In the genomic region with DNA sequence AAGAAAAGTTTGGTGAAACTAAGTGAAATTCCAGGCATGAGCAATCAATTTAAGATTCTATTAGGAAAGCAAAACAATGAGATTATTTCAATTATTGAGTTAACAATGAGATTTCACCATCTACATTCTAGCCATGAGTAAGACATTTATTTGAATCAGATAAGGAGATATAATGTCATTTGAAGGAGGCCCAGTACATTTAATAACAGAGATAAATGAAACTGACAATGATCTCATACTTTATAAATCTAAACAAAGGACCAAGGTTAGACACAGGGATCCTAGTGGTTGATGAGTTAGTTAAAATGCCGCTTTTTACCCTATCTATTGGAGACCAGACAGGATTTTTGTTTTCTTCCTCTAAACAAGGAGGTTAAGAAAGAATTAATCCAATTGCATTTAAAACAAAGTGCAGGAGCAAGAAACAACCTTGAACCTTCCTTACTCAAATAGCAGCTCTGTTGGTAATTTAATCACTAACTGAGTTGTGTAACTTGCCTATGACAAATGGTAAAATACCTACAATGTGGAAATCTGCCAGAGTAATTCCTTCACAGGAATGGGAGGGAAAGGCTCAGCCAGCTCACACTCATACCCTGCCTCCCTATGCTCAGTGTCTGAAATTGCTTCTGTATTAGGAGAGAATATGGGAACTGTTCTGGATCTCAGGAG, we compare ENCODE assay signal across 10 cellular contexts.
DNase-seq lines count a peak whose midpoint lies in the region; ATAC-seq and TF ChIP-seq lines count a peak whose summit lies in the region.
"Had no signal": no experiment of that assay in that cellular context is flagged by ENCODE, and none has a peak within 500 bp of the region (broad histone marks: within the 10 kb centered on the region; RNA-seq: fewer than 3 reads in every experiment).

No MANE protein-coding gene starts in this region.

- TF ChIP-seq CTCF in choroid plexus epithelial cell (conservative IDR thresholded peaks at IDR 0.05; ENCODE audit: low read depth, low read length) = peak; percentile 39
- no peak for TF ChIP-seq CTCF in liver (IDR thresholded peaks at IDR 0.05; ENCODE audit: low read depth, low read length, missing input control)

- DNase-seq in Right ventricle myocardium superior (no peak), cardiac septum (ENCODE audit: low spot score) (no peak), choroid plexus epithelial cell (ENCODE audit: low read depth) (peak; percentile 94), NCI-H2081 treated with DMSO at 0.1 percent for 48 hours (lab: John Stamatoyannopoulos, UW) (no peak)
- no peak for DNase-seq in effector memory CD4-positive, alpha-beta T cell
- DNase-seq in T-helper 2 cell treated with Interferon-gamma antibody and Interleukin-4, amounts not matched to agents 5 μg/mL and 100 μg/mL, for 36 hours (ENCODE audit: low spot score) = no peak
- DNase-seq: activated naive CD4-positive, alpha-beta T cell treated with Interleukin-2 at 50 U/mL for 16 hours; NCI-H1092 treated with DMSO at 0.1 percent for 48 hours had no signal

- peaks cover 7% of the 10 kb centered on the region for H3K9me3 Mint-ChIP-seq in T-helper 2 cell treated with Interferon-gamma antibody and Interleukin-4, amounts not matched to agents 5 μg/mL and 100 μg/mL, for 36 hours

- peaks cover 1 to 46% (median 28%) of the 10 kb centered on the region in 4 donors for H3K4me1 ChIP-seq in liver (ENCODE audit: control insufficient read depth in 4 of 4, insufficient read depth in 4 of 4, low read length in 3 of 4)
- no peaks in the 10 kb centered on the region for H3K4me1 ChIP-seq in effector memory CD4-positive, alpha-beta T cell (ENCODE audit: control insufficient read depth, insufficient read depth, low read length, poor library complexity, severe bottlenecking)

- H3K27ac ChIP-seq in liver (ENCODE audit: low read depth in 1 of 2, low read length in 2 of 2) = peak overlapping the region; percentile 83 to 96
- no peak overlapping the region for H3K27ac ChIP-seq in effector memory CD4-positive, alpha-beta T cell (ENCODE audit: insufficient read depth, low read length, poor library complexity, severe bottlenecking)

- H3K4me3 Mint-ChIP-seq in T-helper 2 cell treated with Interferon-gamma antibody and Interleukin-4, amounts not matched to agents 5 μg/mL and 100 μg/mL, for 36 hours = no peak overlapping the region

- H3K4me3 ChIP-seq in choroid plexus epithelial cell (ENCODE audit: low read depth, low read length) (no peak overlapping the region), liver (ENCODE audit: low read depth in 1 of 3, low read length in 3 of 3) (peak overlapping the region in 1 of 3 donors; percentile 6)
- H3K4me3 ChIP-seq in effector memory CD4-positive, alpha-beta T cell (ENCODE audit: insufficient read depth, low read depth, low read length, poor library complexity, severe bottlenecking) = no peak overlapping the region

- peak overlapping the region in 1 of 2 donors; percentile 39 for H3K9ac ChIP-seq in liver (ENCODE audit: low read depth in 1 of 2, low read length in 2 of 2)

- H3K36me3 ChIP-seq in liver (ENCODE audit: control insufficient read depth in 4 of 4, insufficient read depth in 3 of 4, low read depth in 1 of 4, low read length in 3 of 4) = no peaks in the 10 kb centered on the region
- H3K36me3 ChIP-seq in effector memory CD4-positive, alpha-beta T cell (ENCODE audit: control insufficient read depth, insufficient read depth, low read length) = no peaks in the 10 kb centered on the region

- no peaks in the 10 kb centered on the region for H3K36me3 Mint-ChIP-seq in T-helper 2 cell treated with Interferon-gamma antibody and Interleukin-4, amounts not matched to agents 5 μg/mL and 100 μg/mL, for 36 hours (ENCODE audit: low read depth)

- TF ChIP-seq RAD21 in liver (IDR thresholded peaks at IDR 0.05) = peak; percentile 69 to 78

- intact Hi-C loops in Right ventricle myocardium superior (cut with DNase I) (no loop called here), cardiac septum (cut with DNase I) (loop anchor here (10.0 kb wide), 1 partner anchor 318 kb away; no protein-coding TSS in a partner anchor)

- peaks cover 2% of the 10 kb centered on the region for H3K4me1 Mint-ChIP-seq in T-helper 2 cell treated with Interferon-gamma antibody and Interleukin-4, amounts not matched to agents 5 μg/mL and 100 μg/mL, for 36 hours (ENCODE audit: low read depth)

- no peaks in the 10 kb centered on the region for H3K9me3 ChIP-seq in liver (ENCODE audit: control insufficient read depth in 4 of 4, low read length in 3 of 4)
- no peaks in the 10 kb centered on the region for H3K9me3 ChIP-seq in effector memory CD4-positive, alpha-beta T cell (ENCODE audit: control insufficient read depth, low read length)

- WGBS in liver = 28% methylated on average over 1 of the region's 1 CpG

- no peaks in the 10 kb centered on the region for H3K27me3 ChIP-seq in liver (ENCODE audit: control insufficient read depth in 4 of 4, insufficient read depth in 4 of 4, low read length in 3 of 4)
- no peaks in the 10 kb centered on the region for H3K27me3 ChIP-seq in effector memory CD4-positive, alpha-beta T cell (replicated peaks; ENCODE audit: control insufficient read depth, insufficient read depth, low read length, poor library complexity, severe bottlenecking)

- no peaks in the 10 kb centered on the region for H3K27me3 Mint-ChIP-seq in T-helper 2 cell treated with Interferon-gamma antibody and Interleukin-4, amounts not matched to agents 5 μg/mL and 100 μg/mL, for 36 hours (ENCODE audit: low read depth)

- no peak overlapping the region for H3K27ac Mint-ChIP-seq in T-helper 2 cell treated with Interferon-gamma antibody and Interleukin-4, amounts not matched to agents 5 μg/mL and 100 μg/mL, for 36 hours

- peak; percentile 78 for ATAC-seq in Right ventricle myocardium superior (ENCODE audit: poor library complexity)
- no peak for ATAC-seq in GM19467 (IDR thresholded peaks at IDR 0.05; ENCODE audit: unreplicated experiment)

TF ChIP-seq in liver, 16 proteins besides CTCF, POLR2A, EP300 and RAD21 (continues in another document):
- TF ChIP-seq, protein P1, sequence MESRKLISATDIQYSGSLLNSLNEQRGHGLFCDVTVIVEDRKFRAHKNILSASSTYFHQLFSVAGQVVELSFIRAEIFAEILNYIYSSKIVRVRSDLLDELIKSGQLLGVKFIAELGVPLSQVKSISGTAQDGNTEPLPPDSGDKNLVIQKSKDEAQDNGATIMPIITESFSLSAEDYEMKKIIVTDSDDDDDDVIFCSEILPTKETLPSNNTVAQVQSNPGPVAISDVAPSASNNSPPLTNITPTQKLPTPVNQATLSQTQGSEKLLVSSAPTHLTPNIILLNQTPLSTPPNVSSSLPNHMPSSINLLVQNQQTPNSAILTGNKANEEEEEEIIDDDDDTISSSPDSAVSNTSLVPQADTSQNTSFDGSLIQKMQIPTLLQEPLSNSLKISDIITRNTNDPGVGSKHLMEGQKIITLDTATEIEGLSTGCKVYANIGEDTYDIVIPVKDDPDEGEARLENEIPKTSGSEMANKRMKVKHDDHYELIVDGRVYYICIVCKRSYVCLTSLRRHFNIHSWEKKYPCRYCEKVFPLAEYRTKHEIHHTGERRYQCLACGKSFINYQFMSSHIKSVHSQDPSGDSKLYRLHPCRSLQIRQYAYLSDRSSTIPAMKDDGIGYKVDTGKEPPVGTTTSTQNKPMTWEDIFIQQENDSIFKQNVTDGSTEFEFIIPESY (IDR thresholded peaks at IDR 0.05) = peak; percentile 85
- TF ChIP-seq JUND (IDR thresholded peaks at IDR 0.05) (peak; percentile 81 to 82), NR2F2 (IDR thresholded peaks at IDR 0.05) (peak; percentile 78), FOXA2 (IDR thresholded peaks at IDR 0.05) (peak; percentile 58), EGR1 (IDR thresholded peaks at IDR 0.05; ENCODE audit: low read depth in 2 of 2) (peak in 1 of 2 donors; percentile 54), TAF1 (conservative IDR thresholded peaks at IDR 0.05) (peak; percentile 71), GABPA (IDR thresholded peaks at IDR 0.05 in 1 of 2, conservative IDR thresholded peaks at IDR 0.05 in 1 of 2) (peak in 1 of 2 donors; percentile 42), YY1 (IDR thresholded peaks at IDR 0.05) (peak; percentile 58), HNF4G (IDR thresholded peaks at IDR 0.05) (peak; percentile 38), HNF4A (conservative IDR thresholded peaks at IDR 0.05) (peak; percentile 92 to 93), SP1 (IDR thresholded peaks at IDR 0.05) (peak; percentile 92), FOXA1 (IDR thresholded peaks at IDR 0.05) (no peak)
- TF ChIP-seq, protein P2, sequence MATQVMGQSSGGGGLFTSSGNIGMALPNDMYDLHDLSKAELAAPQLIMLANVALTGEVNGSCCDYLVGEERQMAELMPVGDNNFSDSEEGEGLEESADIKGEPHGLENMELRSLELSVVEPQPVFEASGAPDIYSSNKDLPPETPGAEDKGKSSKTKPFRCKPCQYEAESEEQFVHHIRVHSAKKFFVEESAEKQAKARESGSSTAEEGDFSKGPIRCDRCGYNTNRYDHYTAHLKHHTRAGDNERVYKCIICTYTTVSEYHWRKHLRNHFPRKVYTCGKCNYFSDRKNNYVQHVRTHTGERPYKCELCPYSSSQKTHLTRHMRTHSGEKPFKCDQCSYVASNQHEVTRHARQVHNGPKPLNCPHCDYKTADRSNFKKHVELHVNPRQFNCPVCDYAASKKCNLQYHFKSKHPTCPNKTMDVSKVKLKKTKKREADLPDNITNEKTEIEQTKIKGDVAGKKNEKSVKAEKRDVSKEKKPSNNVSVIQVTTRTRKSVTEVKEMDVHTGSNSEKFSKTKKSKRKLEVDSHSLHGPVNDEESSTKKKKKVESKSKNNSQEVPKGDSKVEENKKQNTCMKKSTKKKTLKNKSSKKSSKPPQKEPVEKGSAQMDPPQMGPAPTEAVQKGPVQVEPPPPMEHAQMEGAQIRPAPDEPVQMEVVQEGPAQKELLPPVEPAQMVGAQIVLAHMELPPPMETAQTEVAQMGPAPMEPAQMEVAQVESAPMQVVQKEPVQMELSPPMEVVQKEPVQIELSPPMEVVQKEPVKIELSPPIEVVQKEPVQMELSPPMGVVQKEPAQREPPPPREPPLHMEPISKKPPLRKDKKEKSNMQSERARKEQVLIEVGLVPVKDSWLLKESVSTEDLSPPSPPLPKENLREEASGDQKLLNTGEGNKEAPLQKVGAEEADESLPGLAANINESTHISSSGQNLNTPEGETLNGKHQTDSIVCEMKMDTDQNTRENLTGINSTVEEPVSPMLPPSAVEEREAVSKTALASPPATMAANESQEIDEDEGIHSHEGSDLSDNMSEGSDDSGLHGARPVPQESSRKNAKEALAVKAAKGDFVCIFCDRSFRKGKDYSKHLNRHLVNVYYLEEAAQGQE (IDR thresholded peaks at IDR 0.05) = no peak
- TF ChIP-seq, protein P3, sequence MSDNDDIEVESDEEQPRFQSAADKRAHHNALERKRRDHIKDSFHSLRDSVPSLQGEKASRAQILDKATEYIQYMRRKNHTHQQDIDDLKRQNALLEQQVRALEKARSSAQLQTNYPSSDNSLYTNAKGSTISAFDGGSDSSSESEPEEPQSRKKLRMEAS (IDR thresholded peaks at IDR 0.05) = peak; percentile 83
- TF ChIP-seq, protein P4, sequence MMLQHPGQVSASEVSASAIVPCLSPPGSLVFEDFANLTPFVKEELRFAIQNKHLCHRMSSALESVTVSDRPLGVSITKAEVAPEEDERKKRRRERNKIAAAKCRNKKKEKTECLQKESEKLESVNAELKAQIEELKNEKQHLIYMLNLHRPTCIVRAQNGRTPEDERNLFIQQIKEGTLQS (IDR thresholded peaks at IDR 0.05) = peak; percentile 79
